ENCODE assay signal across 16 cellular contexts in genomic region chr5:128413356-128413755, GRCh38.
DNase-seq lines count a peak whose midpoint lies in the region; ATAC-seq and TF ChIP-seq lines count a peak whose summit lies in the region.
"Had no signal": no experiment of that assay in that cellular context is flagged by ENCODE, and none has a peak within 500 bp of the region (broad histone marks: within the 10 kb centered on the region; RNA-seq: fewer than 3 reads in every experiment).

No MANE protein-coding gene starts in this region.

- H3K27me3 Mint-ChIP-seq in endothelial cell (ENCODE audit: unreplicated experiment): no peaks in the 10 kb centered on the region

- H3K4me3 Mint-ChIP-seq in endothelial cell (ENCODE audit: unreplicated experiment): no peak overlapping the region
- H3K4me3 Mint-ChIP-seq: CD8-positive, alpha-beta T cell had no signal

- no peak for TF ChIP-seq EP300 in esophagus muscularis mucosa (IDR thresholded peaks at IDR 0.05)

- no peak for TF ChIP-seq POLR2A in esophagus muscularis mucosa (IDR thresholded peaks at IDR 0.05; ENCODE audit: low read depth)

- DNase-seq in HCEC 1CT: peak; percentile 39
- DNase-seq in amniotic epithelial cell (ENCODE audit: low read depth): peak; percentile 17
- DNase-seq in endothelial cell (ENCODE audit: low spot score): no peak
- peak; percentile 78 for DNase-seq in iris pigment epithelial cell (ENCODE audit: low read depth)
- DNase-seq in activated CD4-positive, alpha-beta T cell treated with anti-CD3 and anti-CD28 coated beads, Interleukin-2, amount 50 U/mL, for 1 hour: no peak
- DNase-seq in esophagus muscularis mucosa (ENCODE audit: extremely low spot score): no peak
- DNase-seq: CD8-positive, alpha-beta T cell; DMS79; NCI-H1092; NCI-H146; NCI-H2081; NCI-H510A treated with DMSO at 0.1 percent for 48 hours had no signal

- peaks cover 0 to 6% (median 1%) of the 10 kb centered on the region in 4 donors for H3K4me1 ChIP-seq in esophagus muscularis mucosa
- H3K4me1 ChIP-seq: BLaER1 had no signal

- peaks cover 8% of the 10 kb centered on the region for H3K4me1 Mint-ChIP-seq in endothelial cell (ENCODE audit: unreplicated experiment)

- peaks cover 5% of the 10 kb centered on the region for H3K36me3 Mint-ChIP-seq in endothelial cell (ENCODE audit: low read depth, unreplicated experiment)
- H3K36me3 Mint-ChIP-seq: CD8-positive, alpha-beta T cell had no signal

- no peak for TF ChIP-seq CTCF in endothelial cell (IDR thresholded peaks at IDR 0.05; ENCODE audit: unreplicated experiment)
- no peak for TF ChIP-seq CTCF in esophagus muscularis mucosa (IDR thresholded peaks at IDR 0.05)

- H3K9me3 Mint-ChIP-seq in endothelial cell (ENCODE audit: unreplicated experiment): no peaks in the 10 kb centered on the region

- intact Hi-C loops in esophagus muscularis mucosa (cut with DNase I): no loop called here

- no peak overlapping the region for H3K4me3 ChIP-seq in esophagus muscularis mucosa
- H3K4me3 ChIP-seq: BLaER1, K562 had no signal

- H3K9me3 ChIP-seq in esophagus muscularis mucosa: no peaks in the 10 kb centered on the region
- H3K9me3 ChIP-seq: BLaER1 had no signal

- no peak overlapping the region for H3K27ac ChIP-seq in esophagus muscularis mucosa (replicated peaks in 1 of 4)
- H3K27ac ChIP-seq: BLaER1 had no signal

- WGBS in esophagus muscularis mucosa: 54% methylated on average over 2 of the region's 2 CpGs

- ATAC-seq in GM18870 (IDR thresholded peaks at IDR 0.05; ENCODE audit: unreplicated experiment): no peak
- ATAC-seq: CD8-positive, alpha-beta T cell; HCT116; K562 had no signal

- H3K27ac Mint-ChIP-seq in endothelial cell (ENCODE audit: unreplicated experiment): peak overlapping the region; percentile 3
- H3K27ac Mint-ChIP-seq: CD8-positive, alpha-beta T cell had no signal

- H3K36me3 ChIP-seq in esophagus muscularis mucosa: no peaks in the 10 kb centered on the region
- H3K36me3 ChIP-seq: BLaER1 had no signal

- no peaks in the 10 kb centered on the region for H3K27me3 ChIP-seq in esophagus muscularis mucosa
- H3K27me3 ChIP-seq: BLaER1 had no signal

Comparison
In these comparisons a context has a peak if more than half of its experiments do, and no peak if none do; other contexts are left out.
1. DNase-seq: peak in HCEC 1CT (single experiment), amniotic epithelial cell (single experiment) and iris pigment epithelial cell (single experiment); none in endothelial cell (single experiment), activated CD4-positive, alpha-beta T cell treated with anti-CD3 and anti-CD28 coated beads, Interleukin-2, amount 50 U/mL, for 1 hour (single experiment) and esophagus muscularis mucosa (single experiment).